9 cellular contexts compared by ENCODE assay signal in genomic region chr20:43916073-43916874, GRCh38. TPM values are rescaled to one million over a fixed set of nuclear protein-coding genes. Genes with fewer than 3 reads are reported as not detected.
DNase-seq lines count a peak whose midpoint lies in the region; ATAC-seq and TF ChIP-seq lines count a peak whose summit lies in the region.
"Had no signal": no experiment of that assay in that cellular context is flagged by ENCODE, and none has a peak within 500 bp of the region (broad histone marks: within the 10 kb centered on the region; RNA-seq: fewer than 3 reads in every experiment).

No MANE protein-coding gene starts in this region.

- DNase-seq in activated CD8-positive, alpha-beta memory T cell treated with anti-CD3 and anti-CD28 coated beads, Interleukin-2, amount 10 ng/mL, durations not matched to agents 7 days and 5 days = no peak
- no peak for DNase-seq in activated CD8-positive, alpha-beta memory T cell treated with anti-CD3 and anti-CD28 coated beads for 24 hours
- no peak for DNase-seq in astrocyte of the cerebellum (ENCODE audit: low read depth)
- peak; percentile 46 for DNase-seq in left kidney (ENCODE audit: low read depth, low spot score)
- DNase-seq in type B pancreatic cell (ENCODE audit: extremely low spot score, unreplicated experiment) = no peak
- no peak for DNase-seq in activated effector memory CD4-positive, alpha-beta T cell treated with anti-CD3 and anti-CD28 coated beads, Interleukin-2, amount 50 U/mL, for 16 hours
- no peak for DNase-seq in WERI-Rb-1
- no peak for DNase-seq in cerebellar nuclear complex (lab: John Stamatoyannopoulos, UW)
- DNase-seq: NCI-H187 had no signal

- no peak overlapping the region for H3K27ac Mint-ChIP-seq in activated CD8-positive, alpha-beta memory T cell treated with anti-CD3 and anti-CD28 coated beads, Interleukin-2, amount 10 ng/mL, durations not matched to agents 7 days and 5 days
- H3K27ac Mint-ChIP-seq in type B pancreatic cell = no peak overlapping the region

- TF ChIP-seq CTCF in astrocyte of the cerebellum (IDR thresholded peaks at IDR 0.05; ENCODE audit: low read depth, low read length, missing control alignments) = no peak
- TF ChIP-seq CTCF in type B pancreatic cell (conservative IDR thresholded peaks at IDR 0.05) = no peak
- TF ChIP-seq CTCF in WERI-Rb-1 (IDR thresholded peaks at IDR 0.05; ENCODE audit: low read depth, low read length) = no peak

- peaks cover 16% of the 10 kb centered on the region for H3K4me1 Mint-ChIP-seq in activated CD8-positive, alpha-beta memory T cell treated with anti-CD3 and anti-CD28 coated beads, Interleukin-2, amount 10 ng/mL, durations not matched to agents 7 days and 5 days
- peaks cover 10% of the 10 kb centered on the region for H3K4me1 Mint-ChIP-seq in type B pancreatic cell (ENCODE audit: unreplicated experiment)

- CTCF ChIA-PET in activated CD8-positive, alpha-beta memory T cell treated with anti-CD3 and anti-CD28 coated beads, Interleukin-2, amount 10 ng/mL, durations not matched to agents 7 days and 5 days (lab: Charles Lee) = interaction anchor here (0.7 kb wide), 1 partner anchor 113 kb away, joined by 3 read pairs; no protein-coding TSS in a partner anchor

- H3K9me3 Mint-ChIP-seq in activated CD8-positive, alpha-beta memory T cell treated with anti-CD3 and anti-CD28 coated beads, Interleukin-2, amount 10 ng/mL, durations not matched to agents 7 days and 5 days (ENCODE audit: low read depth) = peaks cover 5% of the 10 kb centered on the region
- H3K9me3 Mint-ChIP-seq in type B pancreatic cell = no peaks in the 10 kb centered on the region

- no peaks in the 10 kb centered on the region for H3K36me3 ChIP-seq in WERI-Rb-1

- H3K9me3 ChIP-seq in WERI-Rb-1 (ENCODE audit: severe bottlenecking) = peaks cover 14% of the 10 kb centered on the region

- H3K27ac ChIP-seq in WERI-Rb-1 = no peak overlapping the region

- in situ Hi-C loops in astrocyte of the cerebellum (cut with HindIII; ENCODE audit: low sequenced_read_pairs) = no loop called here

- H3K36me3 Mint-ChIP-seq in activated CD8-positive, alpha-beta memory T cell treated with anti-CD3 and anti-CD28 coated beads, Interleukin-2, amount 10 ng/mL, durations not matched to agents 7 days and 5 days = peaks cover 7% of the 10 kb centered on the region
- no peaks in the 10 kb centered on the region for H3K36me3 Mint-ChIP-seq in type B pancreatic cell

- H3K4me3 Mint-ChIP-seq in activated CD8-positive, alpha-beta memory T cell treated with anti-CD3 and anti-CD28 coated beads, Interleukin-2, amount 10 ng/mL, durations not matched to agents 7 days and 5 days = peak overlapping the region; percentile 37
- H3K4me3 Mint-ChIP-seq in type B pancreatic cell = peak overlapping the region; percentile 95

- H3K27me3 ChIP-seq in WERI-Rb-1 (ENCODE audit: insufficient read depth, low read depth, severe bottlenecking) = peaks cover 83% of the 10 kb centered on the region

- H3K4me3 ChIP-seq in astrocyte of the cerebellum (ENCODE audit: low read depth, low read length) = peak overlapping the region; percentile 59
- H3K4me3 ChIP-seq in WERI-Rb-1 (ENCODE audit: low read depth, low read length) = no peak overlapping the region

- H3K27me3 Mint-ChIP-seq in activated CD8-positive, alpha-beta memory T cell treated with anti-CD3 and anti-CD28 coated beads, Interleukin-2, amount 10 ng/mL, durations not matched to agents 7 days and 5 days = peaks cover 88% of the 10 kb centered on the region
- H3K27me3 Mint-ChIP-seq in type B pancreatic cell = peaks cover 85% of the 10 kb centered on the region

- no peak for ATAC-seq in activated CD8-positive, alpha-beta memory T cell treated with anti-CD3 and anti-CD28 coated beads, Interleukin-2, amount 10 ng/mL, durations not matched to agents 7 days and 5 days

RNA-seq across cellular contexts. Expression of gene TOX2, which starts 1.6 kb away (rescaled TPM):
- 1 to 10 TPM; 1.8 to 1.9 TPM for total RNA-seq in activated CD8-positive, alpha-beta memory T cell treated with anti-CD3 and anti-CD28 coated beads, Interleukin-2, amount 10 ng/mL, durations not matched to agents 7 days and 5 days
- 1.5 and 4.7 TPM in 2 replicates for total RNA-seq in type B pancreatic cell (ENCODE audit: low replicate concordance)
